ENCODE assay signal across 10 cellular contexts in the genomic region with DNA sequence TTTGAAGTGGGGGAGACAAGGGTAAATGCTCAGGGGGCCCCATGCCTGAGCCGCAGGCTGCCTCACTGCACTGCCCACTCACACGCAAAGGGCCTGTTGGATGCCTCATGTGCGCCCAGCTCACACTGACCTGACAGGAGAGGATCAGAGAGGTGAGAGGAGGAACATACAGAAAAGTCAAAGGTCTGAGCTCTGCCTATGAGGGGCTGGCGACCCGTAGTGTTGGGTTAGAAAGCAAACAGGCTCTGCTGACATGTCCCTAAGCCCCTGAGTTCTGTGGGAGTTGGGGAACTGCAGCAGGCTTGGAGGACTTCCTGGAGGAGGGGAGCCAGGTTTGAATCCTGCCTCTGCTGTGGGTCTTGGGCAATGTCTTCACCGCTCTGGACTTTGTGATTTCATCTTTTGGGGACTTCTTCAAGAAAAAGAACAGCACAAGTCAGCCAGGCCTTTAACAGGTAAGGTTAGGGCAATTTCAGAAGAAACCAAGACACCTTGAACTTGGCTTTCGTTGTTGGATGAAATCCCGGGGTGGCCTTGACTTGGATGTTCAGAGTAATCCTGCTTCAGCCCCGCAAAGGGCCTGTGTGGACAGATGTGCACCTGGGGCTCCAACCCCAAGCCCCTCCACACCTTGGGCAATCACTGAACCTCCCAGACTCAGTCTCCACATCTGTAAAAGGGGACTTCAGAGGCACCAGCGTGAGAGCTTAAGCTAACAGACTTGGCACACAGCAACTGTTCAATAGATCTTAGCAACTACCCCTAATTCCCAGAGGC.
DNase-seq lines count a peak whose midpoint lies in the region; ATAC-seq and TF ChIP-seq lines count a peak whose summit lies in the region.
"Had no signal": no experiment of that assay in that cellular context is flagged by ENCODE, and none has a peak within 500 bp of the region (broad histone marks: within the 10 kb centered on the region; RNA-seq: fewer than 3 reads in every experiment).

No MANE protein-coding gene starts in this region.

- H3K79me2 ChIP-seq in PC-9 (ENCODE audit: low read depth): no peaks in the 10 kb centered on the region

- peak overlapping the region; percentile 53; the same call in 1 of the 2 replicates for H3K4me2 ChIP-seq in PC-9

- H3K4me3 Mint-ChIP-seq in neural crest cell (no peak overlapping the region), type B pancreatic cell (peak overlapping the region; percentile 79)
- H3K4me3 Mint-ChIP-seq: T-helper 1 cell treated with Interleukin-12 subunit alpha and Interleukin-12 subunit beta and Interleukin-4 antibody, amounts not matched to agents 30 μg/mL and 1 μg/mL, for 36 hours had no signal

- POLR2A ChIA-PET in PC-9 (lab: Charles Lee; ENCODE audit: unreplicated experiment): interaction anchor here (0.7 kb wide), 3 partner anchors 124 to 246 kb away, joined by 3 to 8 read pairs (median 3); no protein-coding TSS in a partner anchor

- TF ChIP-seq CTCF in PC-9 (conservative IDR thresholded peaks at IDR 0.05): no peak
- TF ChIP-seq CTCF in coronary artery (IDR thresholded peaks at IDR 0.05): no peak
- no peak for TF ChIP-seq CTCF in neural crest cell (conservative IDR thresholded peaks at IDR 0.05)
- no peak for TF ChIP-seq CTCF in type B pancreatic cell (conservative IDR thresholded peaks at IDR 0.05)

- no peak for DNase-seq in PC-9
- no peak for DNase-seq in coronary artery (ENCODE audit: low spot score)
- DNase-seq in neural crest cell (ENCODE audit: low read depth, low spot score): no peak
- no peak for DNase-seq in type B pancreatic cell (ENCODE audit: extremely low spot score, unreplicated experiment)
- no peak for DNase-seq in NCI-H2227 treated with DMSO at 0.1 percent for 48 hours (lab: John Stamatoyannopoulos, UW)
- no peak for DNase-seq in DMS53 (lab: John Stamatoyannopoulos, UW)
- DNase-seq: activated CD8-positive, alpha-beta memory T cell treated with anti-CD3 and anti-CD28 coated beads, Interleukin-2, amount 50 U/mL, for 4 hours; islet precursor cell had no signal

- intact Hi-C loops in PC-9 (cut with micrococcal nuclease; ENCODE audit: unreplicated experiment): no loop called here

- H3K9me3 ChIP-seq in PC-9 (ENCODE audit: insufficient read depth, low read depth): no peaks in the 10 kb centered on the region

- peak overlapping the region; percentile 60 for H3K27ac ChIP-seq in PC-9
- peak overlapping the region; percentile 73 to 94 for H3K27ac ChIP-seq in coronary artery

- H3K9me2 ChIP-seq in PC-9 (ENCODE audit: insufficient read depth): no peaks in the 10 kb centered on the region

- H2AFZ ChIP-seq in PC-9: no peak overlapping the region

- H3K4me1 ChIP-seq in PC-9 (replicated peaks; ENCODE audit: insufficient read depth): peaks cover 25% of the 10 kb centered on the region

- H3K27ac Mint-ChIP-seq in neural crest cell (ENCODE audit: unreplicated experiment): peak overlapping the region; percentile 84
- H3K27ac Mint-ChIP-seq in type B pancreatic cell: peak overlapping the region; percentile 85
- H3K27ac Mint-ChIP-seq: T-helper 1 cell treated with Interleukin-12 subunit alpha and Interleukin-12 subunit beta and Interleukin-4 antibody, amounts not matched to agents 30 μg/mL and 1 μg/mL, for 36 hours had no signal

- H3F3A ChIP-seq in PC-9 (ENCODE audit: insufficient read depth, low read depth): peaks cover 49% of the 10 kb centered on the region; the same call in 1 of the 2 replicates

- CTCF ChIA-PET in PC-9 (lab: Charles Lee): no interaction called here

- H4K20me1 ChIP-seq in PC-9 (ENCODE audit: insufficient read depth): no peaks in the 10 kb centered on the region

- no peaks in the 10 kb centered on the region for H3K27me3 ChIP-seq in PC-9 (ENCODE audit: insufficient read depth, low read depth)

- peaks cover 31% of the 10 kb centered on the region for H3K27me3 Mint-ChIP-seq in neural crest cell (ENCODE audit: low read depth)
- H3K27me3 Mint-ChIP-seq in type B pancreatic cell: no peaks in the 10 kb centered on the region

- no peak overlapping the region for H3K4me3 ChIP-seq in PC-9
- H3K4me3 ChIP-seq in coronary artery: peak overlapping the region; percentile 44

- BruUV-seq in PC-9 (replicated peaks; lab: Mats Ljungman, UMichigan): no TSS peak

- no peak for ATAC-seq in GM21619 (IDR thresholded peaks at IDR 0.05; ENCODE audit: unreplicated experiment)

- H3K36me3 Mint-ChIP-seq in neural crest cell (ENCODE audit: low read depth) (no peaks in the 10 kb centered on the region), type B pancreatic cell (no peaks in the 10 kb centered on the region)

- no peaks in the 10 kb centered on the region for H3K36me3 ChIP-seq in PC-9 (ENCODE audit: low read depth)

- peaks cover 69% of the 10 kb centered on the region for H3K4me1 Mint-ChIP-seq in neural crest cell
- peaks cover 75% of the 10 kb centered on the region for H3K4me1 Mint-ChIP-seq in type B pancreatic cell (ENCODE audit: unreplicated experiment)

- H3K9me3 Mint-ChIP-seq in neural crest cell (no peaks in the 10 kb centered on the region), type B pancreatic cell (no peaks in the 10 kb centered on the region)
- H3K9me3 Mint-ChIP-seq: T-helper 1 cell treated with Interleukin-12 subunit alpha and Interleukin-12 subunit beta and Interleukin-4 antibody, amounts not matched to agents 30 μg/mL and 1 μg/mL, for 36 hours had no signal
